8 cellular contexts compared by ENCODE assay signal in genomic region chr11:33773399-33774355, GRCh38. TPM values are rescaled to one million over a fixed set of nuclear protein-coding genes. Genes with fewer than 3 reads are reported as not detected.
DNase-seq lines count a peak whose midpoint lies in the region; ATAC-seq, FAIRE-seq and TF ChIP-seq lines count a peak whose summit lies in the region.

No MANE protein-coding gene starts in this region.

- TF ChIP-seq CTCF in WERI-Rb-1 (IDR thresholded peaks at IDR 0.05; ENCODE audit: low read depth, low read length) (no peak), colonic mucosa (IDR thresholded peaks at IDR 0.05) (no peak), right lobe of liver (IDR thresholded peaks at IDR 0.05) (no peak)

- FAIRE-seq in H54 (lab: Jason Lieb, UNC), result no peak

- H3K9me3 Mint-ChIP-seq in stimulated activated effector memory CD8-positive, alpha-beta T cell treated with anti-CD3 and anti-CD28 coated beads, Interleukin-12 subunit alpha, Interleukin-12 subunit beta, amount 100 ng/mL, for 72 hours, result no peaks in the 10 kb centered on the region

- peaks cover 41% of the 10 kb centered on the region for H3K4me1 Mint-ChIP-seq in stimulated activated effector memory CD8-positive, alpha-beta T cell treated with anti-CD3 and anti-CD28 coated beads, Interleukin-12 subunit alpha, Interleukin-12 subunit beta, amount 100 ng/mL, for 72 hours

- intact Hi-C loops in colonic mucosa (cut with DNase I) (no loop called here), right lobe of liver (cut with DNase I) (no loop called here)

- H3K36me3 Mint-ChIP-seq in stimulated activated effector memory CD8-positive, alpha-beta T cell treated with anti-CD3 and anti-CD28 coated beads, Interleukin-12 subunit alpha, Interleukin-12 subunit beta, amount 100 ng/mL, for 72 hours, result peaks cover 42% of the 10 kb centered on the region

- no peaks in the 10 kb centered on the region for H3K27me3 ChIP-seq in WERI-Rb-1 (ENCODE audit: insufficient read depth, low read depth, severe bottlenecking)
- H3K27me3 ChIP-seq in colonic mucosa, result no peaks in the 10 kb centered on the region
- no peaks in the 10 kb centered on the region for H3K27me3 ChIP-seq in right lobe of liver

- H3K4me3 Mint-ChIP-seq in stimulated activated effector memory CD8-positive, alpha-beta T cell treated with anti-CD3 and anti-CD28 coated beads, Interleukin-12 subunit alpha, Interleukin-12 subunit beta, amount 100 ng/mL, for 72 hours, result peak overlapping the region; percentile 95

- H3K27ac ChIP-seq in WERI-Rb-1 (peak overlapping the region; percentile 63), colonic mucosa (peak overlapping the region; percentile 57), right lobe of liver (peak overlapping the region; percentile 63 to 75 (median 73))

- peak; percentile 55 for DNase-seq in COLO668 (lab: John Stamatoyannopoulos, UW; ENCODE audit: unreplicated experiment)
- DNase-seq in WERI-Rb-1, result no peak
- DNase-seq in colonic mucosa, result peak; percentile 29
- no peak for DNase-seq in right lobe of liver
- no peak for DNase-seq in stimulated activated effector memory CD8-positive, alpha-beta T cell treated with anti-CD3 and anti-CD28 coated beads, Interleukin-12 subunit alpha, Interleukin-12 subunit beta, amount 100 ng/mL, for 72 hours (ENCODE audit: low spot score in 2 of 2)
- no peak for DNase-seq in H54 (ENCODE audit: insufficient read length, low spot score)

- H3K9me3 ChIP-seq in WERI-Rb-1 (ENCODE audit: severe bottlenecking) (no peaks in the 10 kb centered on the region), colonic mucosa (no peaks in the 10 kb centered on the region), right lobe of liver (no peaks in the 10 kb centered on the region)

- TF ChIP-seq POLR2A in right lobe of liver (IDR thresholded peaks at IDR 0.05) (no peak), H54 (IDR thresholded peaks at IDR 0.05; ENCODE audit: low read depth, low read length) (no peak)

- ATAC-seq in GM19463 (IDR thresholded peaks at IDR 0.05; ENCODE audit: unreplicated experiment), result peak; percentile 29
- ATAC-seq in HG03571 (IDR thresholded peaks at IDR 0.05; ENCODE audit: unreplicated experiment), result peak; percentile 26
- peak; percentile 28 to 64 (median 52) for ATAC-seq in right lobe of liver
- peak; percentile 87 for ATAC-seq in stimulated activated effector memory CD8-positive, alpha-beta T cell treated with anti-CD3 and anti-CD28 coated beads, Interleukin-12 subunit alpha, Interleukin-12 subunit beta, amount 100 ng/mL, for 72 hours

- peak overlapping the region; percentile 90 for H3K27ac Mint-ChIP-seq in stimulated activated effector memory CD8-positive, alpha-beta T cell treated with anti-CD3 and anti-CD28 coated beads, Interleukin-12 subunit alpha, Interleukin-12 subunit beta, amount 100 ng/mL, for 72 hours

- peak overlapping the region; percentile 87 for H3K9ac ChIP-seq in colonic mucosa (ENCODE audit: low read depth in 2 of 2, low read length in 2 of 2)

- WGBS in right lobe of liver (ENCODE audit: insufficient coverage, low coverage, low lambda C conversion rate, missing lambda C conversion rate), result 3% methylated on average over 22 of the region's 53 CpGs

- H3K4me3 ChIP-seq in WERI-Rb-1 (ENCODE audit: low read depth, low read length) (peak overlapping the region; percentile 80), colonic mucosa (peak overlapping the region; percentile 94), right lobe of liver (peak overlapping the region; percentile 79 to 97 (median 91))

- H3K36me3 ChIP-seq in WERI-Rb-1, result peaks cover 10% of the 10 kb centered on the region
- H3K36me3 ChIP-seq in colonic mucosa, result no peaks in the 10 kb centered on the region
- H3K36me3 ChIP-seq in right lobe of liver, result peaks cover 0 to 8% (median 0%) of the 10 kb centered on the region in 4 donors

- H3K4me1 ChIP-seq in colonic mucosa, result no peaks in the 10 kb centered on the region
- H3K4me1 ChIP-seq in right lobe of liver, result peaks cover 0 to 32% (median 9%) of the 10 kb centered on the region in 4 donors

RNA-seq across cellular contexts. Expression of gene FBXO3, which starts 0.6 kb away (rescaled TPM):
- total RNA-seq in colonic mucosa (10 to 100 TPM; 30.0 to 36.9 TPM), right lobe of liver (10 to 100 TPM; 18.3 to 28.7 (median 20.8) TPM)

RNA-seq across cellular contexts. Expression of gene CD59, which starts 37.5 kb away (rescaled TPM):
- 100 to 1,000 TPM; 268 to 399 TPM for total RNA-seq in colonic mucosa
- total RNA-seq in right lobe of liver, result 100 to 1,000 TPM; 145 to 314 (median 197) TPM

Comparison
In these comparisons a context has a peak if more than half of its experiments do, and no peak if none do; other contexts are left out.
1. DNase-seq: peak in COLO668 (single experiment) and colonic mucosa (single experiment); none in WERI-Rb-1 (single experiment), right lobe of liver (0 of 3), stimulated activated effector memory CD8-positive, alpha-beta T cell treated with anti-CD3 and anti-CD28 coated beads, Interleukin-12 subunit alpha, Interleukin-12 subunit beta, amount 100 ng/mL, for 72 hours (0 of 2) and H54 (single experiment).
2. ATAC-seq: peak in every context shown above with its lines; median percentile 87 in stimulated activated effector memory CD8-positive, alpha-beta T cell treated with anti-CD3 and anti-CD28 coated beads, Interleukin-12 subunit alpha, Interleukin-12 subunit beta, amount 100 ng/mL, for 72 hours; 52 in right lobe of liver; 29 in GM19463; 26 in HG03571.
3. Peak in every context shown above with its lines, with median percentiles within 50 percentile points of each other: H3K27ac ChIP-seq and H3K4me3 ChIP-seq.